Comparison of ENCODE assay signal across 23 cellular contexts in the genomic region with DNA sequence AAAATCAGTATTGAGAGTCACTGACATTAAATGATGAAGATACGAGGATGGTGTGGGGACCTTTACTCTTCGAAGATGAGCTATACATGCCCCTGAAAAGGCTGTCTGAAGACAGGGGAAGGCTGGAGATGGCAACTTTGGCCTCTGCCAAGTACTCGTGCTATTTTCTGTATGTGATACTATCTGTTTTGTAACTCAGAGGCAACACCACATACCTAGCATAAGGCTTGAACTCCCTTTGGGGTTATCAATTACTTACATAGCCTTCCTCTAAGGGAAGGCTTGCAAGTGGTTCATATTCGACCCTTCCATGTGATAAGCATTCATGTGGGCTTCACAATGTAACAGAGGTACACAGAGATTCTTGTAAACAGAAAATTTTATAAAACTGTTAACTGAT.
"Had no signal": no experiment of that assay in that cellular context is flagged by ENCODE, and none has a peak within 500 bp of the region (broad histone marks: within the 10 kb centered on the region; RNA-seq: fewer than 3 reads in every experiment).

No MANE protein-coding gene starts in this region.

- H3K4me2 ChIP-seq: neural progenitor cell had no signal

- H2AFZ ChIP-seq: neural progenitor cell, parathyroid adenoma had no signal

- DNase-seq: dermis blood vessel endothelial cell; effector memory CD4-positive, alpha-beta T cell; esophagus squamous epithelium; foreskin fibroblast; glutamatergic neuron; heart right ventricle; hippocampal formation; immature natural killer cell; mucosa of descending colon; naive B cell; stimulated activated CD4-positive, alpha-beta T cell treated with anti-CD3 and anti-CD28 coated beads, Interleukin-2, amount 100 ng/mL, for 24 hours; stimulated activated CD4-positive, alpha-beta T cell treated with anti-CD3 and anti-CD28 coated beads, Interleukin-4, amount 100 ng/mL, for 24 hours; stimulated activated naive CD4-positive, alpha-beta T cell treated with Interleukin-2 at 50 U/mL for 16 hours; substantia nigra; testis; tibial artery had no signal

- ATAC-seq: heart right ventricle; mucosa of descending colon; sciatic nerve; stimulated activated effector memory CD8-positive, alpha-beta T cell treated with anti-CD3 and anti-CD28 coated beads, Interleukin-12 subunit alpha, Interleukin-12 subunit beta, amount 100 ng/mL, for 72 hours had no signal

- H3K27ac ChIP-seq: coronary artery, heart right ventricle, neural progenitor cell, parathyroid adenoma, right atrium auricular region, testis, tibial artery had no signal

- H3K9me3 ChIP-seq: esophagus squamous epithelium, heart right ventricle, mucosa of descending colon, right atrium auricular region, testis, tibial artery had no signal

- H3K9ac ChIP-seq: neural progenitor cell, parathyroid adenoma had no signal

- H3K4me1 ChIP-seq: esophagus squamous epithelium, neural progenitor cell, parathyroid adenoma, right atrium auricular region had no signal

- H3K27me3 ChIP-seq: esophagus squamous epithelium, heart right ventricle, neural progenitor cell, right atrium auricular region, testis, tibial artery had no signal

- H3K4me3 ChIP-seq: coronary artery, esophagus squamous epithelium, heart right ventricle, lung, mucosa of descending colon, neural progenitor cell, right atrium auricular region, testis, tibial artery had no signal

- H3K36me3 ChIP-seq: neural progenitor cell had no signal
